In genomic region chr3:167859610-167860009, GRCh38 we compare ENCODE assay signal across 19 cellular contexts.
"Had no signal": no experiment of that assay in that cellular context is flagged by ENCODE, and none has a peak within 500 bp of the region (broad histone marks: within the 10 kb centered on the region; RNA-seq: fewer than 3 reads in every experiment).

No MANE protein-coding gene starts in this region.

- H3K27me3 Mint-ChIP-seq: activated B cell treated with CpG ODN at 0.5 μM for 24 hours; activated CD4-positive, alpha-beta memory T cell treated with anti-CD3 and anti-CD28 coated beads for 36 hours; activated T-helper 17 cell treated with anti-CD3 and anti-CD28 coated beads, Interleukin-2, amount 50 U/mL, for 72 hours; naive B cell; progenitor cell of endocrine pancreas had no signal

- H3K36me3 Mint-ChIP-seq: activated CD4-positive, alpha-beta memory T cell treated with anti-CD3 and anti-CD28 coated beads for 36 hours; activated naive CD8-positive, alpha-beta T cell treated with anti-CD3 and anti-CD28 coated beads for 36 hours; naive B cell had no signal

- H3K27ac Mint-ChIP-seq: activated B cell treated with CpG ODN at 0.5 μM for 24 hours; activated CD4-positive, alpha-beta memory T cell treated with anti-CD3 and anti-CD28 coated beads for 36 hours; activated naive CD8-positive, alpha-beta T cell treated with anti-CD3 and anti-CD28 coated beads for 36 hours; activated T-helper 17 cell treated with anti-CD3 and anti-CD28 coated beads, Interleukin-2, amount 50 U/mL, for 72 hours; progenitor cell of endocrine pancreas had no signal

- H3K9me3 Mint-ChIP-seq: activated B cell treated with CpG ODN at 0.5 μM for 24 hours; activated CD4-positive, alpha-beta memory T cell treated with anti-CD3 and anti-CD28 coated beads for 36 hours; activated naive CD8-positive, alpha-beta T cell treated with anti-CD3 and anti-CD28 coated beads for 36 hours; activated T-helper 17 cell treated with anti-CD3 and anti-CD28 coated beads, Interleukin-2, amount 50 U/mL, for 72 hours; naive B cell; neural crest cell had no signal

- DNase-seq: activated B cell treated with CpG ODN at 0.5 μM for 24 hours; activated CD4-positive, alpha-beta memory T cell treated with anti-CD3 and anti-CD28 coated beads for 36 hours; activated CD4-positive, alpha-beta T cell treated with anti-CD3 and anti-CD28 coated beads for 4 hours; activated naive CD4-positive, alpha-beta T cell; activated naive CD8-positive, alpha-beta T cell treated with anti-CD3 and anti-CD28 coated beads for 36 hours; activated T-cell treated with anti-CD3 and anti-CD28 coated beads, Interleukin-2, amount 50 U/mL, for 1 hour; amniotic stem cell; dermis blood vessel endothelial cell; effector memory CD4-positive, alpha-beta T cell; mesenchymal stem cell; mucosa of descending colon; naive B cell; stimulated activated CD4-positive, alpha-beta T cell treated with anti-CD3 and anti-CD28 coated beads, Interleukin-2, amount 100 ng/mL, for 24 hours; stimulated activated naive CD8-positive, alpha-beta T cell treated with anti-CD3 and anti-CD28 coated beads, Interleukin-15, Interleukin-2, amounts not matched to agents 100 U/mL and 50 U/mL, for 24 hours; substantia nigra; transverse colon had no signal

- H3K4me3 Mint-ChIP-seq: activated B cell treated with CpG ODN at 0.5 μM for 24 hours; activated CD4-positive, alpha-beta memory T cell treated with anti-CD3 and anti-CD28 coated beads for 36 hours; activated naive CD8-positive, alpha-beta T cell treated with anti-CD3 and anti-CD28 coated beads for 36 hours; activated T-helper 17 cell treated with anti-CD3 and anti-CD28 coated beads, Interleukin-2, amount 50 U/mL, for 72 hours; neural crest cell had no signal

- H3K4me1 Mint-ChIP-seq: activated T-helper 17 cell treated with anti-CD3 and anti-CD28 coated beads, Interleukin-2, amount 50 U/mL, for 72 hours; neural crest cell had no signal

- ATAC-seq: activated T-helper 17 cell treated with anti-CD3 and anti-CD28 coated beads, Interleukin-2, amount 50 U/mL, for 72 hours; mucosa of descending colon; stimulated activated naive CD8-positive, alpha-beta T cell treated with anti-CD3 and anti-CD28 coated beads, Interleukin-15, Interleukin-2, amounts not matched to agents 100 U/mL and 50 U/mL, for 24 hours had no signal
